Comparison of ENCODE assay signal across 19 cellular contexts in genomic region chr17:62105361-62105760, GRCh38.
"Had no signal": no experiment of that assay in that cellular context is flagged by ENCODE, and none has a peak within 500 bp of the region (broad histone marks: within the 10 kb centered on the region; RNA-seq: fewer than 3 reads in every experiment).

No MANE protein-coding gene starts in this region.

- DNase-seq: effector memory CD8-positive, alpha-beta T cell; esophagus squamous epithelium; foreskin fibroblast; left colon; naive thymus-derived CD8-positive, alpha-beta T cell; nucleus accumbens; right cardiac atrium; stimulated activated CD4-positive, alpha-beta T cell treated with anti-CD3 and anti-CD28 coated beads, Interleukin-2, amount 100 ng/mL, for 48 hours; stimulated activated naive CD4-positive, alpha-beta T cell treated with Interleukin-2 at 50 U/mL for 16 hours; tibial artery; upper lobe of left lung; uterus had no signal

- H3K36me3 Mint-ChIP-seq: naive thymus-derived CD8-positive, alpha-beta T cell had no signal

- H3K27me3 Mint-ChIP-seq: effector memory CD8-positive, alpha-beta T cell; progenitor cell of endocrine pancreas had no signal

- H3K4me1 ChIP-seq: esophagus squamous epithelium, gastroesophageal sphincter, suprapubic skin, tibial artery, upper lobe of left lung, uterus had no signal

- H3K27ac Mint-ChIP-seq: dendritic cell treated with granulocyte-macrophage colony-stimulating factor and Interleukin-4, amounts not matched to agents 40 ng/mL and 50 ng/mL, for 4 days; effector memory CD8-positive, alpha-beta T cell; naive thymus-derived CD8-positive, alpha-beta T cell; progenitor cell of endocrine pancreas had no signal

- H3K4me3 Mint-ChIP-seq: dendritic cell treated with granulocyte-macrophage colony-stimulating factor and Interleukin-4, amounts not matched to agents 40 ng/mL and 50 ng/mL, for 4 days; effector memory CD8-positive, alpha-beta T cell; naive thymus-derived CD8-positive, alpha-beta T cell had no signal

- H3K27me3 ChIP-seq: gastroesophageal sphincter, pancreas, suprapubic skin, tibial artery, upper lobe of left lung, uterus had no signal

- H3K36me3 ChIP-seq: esophagus squamous epithelium, gastroesophageal sphincter, pancreas, suprapubic skin, tibial artery, upper lobe of left lung, uterus had no signal

- H3K9me3 ChIP-seq: esophagus squamous epithelium, gastroesophageal sphincter, pancreas, suprapubic skin, tibial artery, upper lobe of left lung, uterus had no signal

- H3K9me3 Mint-ChIP-seq: dendritic cell treated with granulocyte-macrophage colony-stimulating factor and Interleukin-4, amounts not matched to agents 40 ng/mL and 50 ng/mL, for 4 days; effector memory CD8-positive, alpha-beta T cell; naive thymus-derived CD8-positive, alpha-beta T cell had no signal

- H3K4me1 Mint-ChIP-seq: naive thymus-derived CD8-positive, alpha-beta T cell had no signal

- H3K27ac ChIP-seq: epithelial cell of prostate, esophagus squamous epithelium, gastroesophageal sphincter, pancreas, suprapubic skin, tibial artery, upper lobe of left lung, uterus had no signal

- H3K4me3 ChIP-seq: esophagus squamous epithelium, gastroesophageal sphincter, pancreas, smooth muscle cell, suprapubic skin, tibial artery, upper lobe of left lung, uterus had no signal

- ATAC-seq: effector memory CD8-positive, alpha-beta T cell; gastroesophageal sphincter; left colon; naive thymus-derived CD8-positive, alpha-beta T cell; right cardiac atrium had no signal
